Comparison of ENCODE assay signal across 26 cellular contexts in the genomic region with DNA sequence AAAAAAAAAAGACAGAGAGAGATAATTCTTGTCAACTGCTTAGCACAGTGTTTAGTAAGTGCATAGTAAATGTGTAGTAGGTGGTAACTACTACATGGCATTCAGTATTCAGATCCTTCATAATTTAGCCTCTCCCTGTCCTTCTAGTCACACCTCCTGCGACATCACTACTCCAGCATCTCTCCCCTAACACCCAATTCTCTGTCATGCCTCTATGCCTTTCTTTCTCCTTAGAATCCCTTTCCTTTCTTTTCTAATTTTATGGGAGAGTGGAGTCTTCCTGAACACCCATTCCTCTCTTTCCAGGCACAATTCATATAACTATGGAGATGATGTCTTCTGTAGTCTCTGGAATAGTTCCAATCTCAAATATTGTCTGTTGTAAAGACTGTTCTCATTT. TPM values are rescaled to one million over a fixed set of nuclear protein-coding genes. Genes with fewer than 3 reads are reported as not detected.
DNase-seq lines count a peak whose midpoint lies in the region; TF ChIP-seq lines count a peak whose summit lies in the region.
"Had no signal": no experiment of that assay in that cellular context is flagged by ENCODE, and none has a peak within 500 bp of the region (broad histone marks: within the 10 kb centered on the region; RNA-seq: fewer than 3 reads in every experiment).

No MANE protein-coding gene starts in this region.

- no peaks in the 10 kb centered on the region for H3K9me3 ChIP-seq in HEK293 (ENCODE audit: control insufficient read depth, insufficient read depth, low read depth, low read length)
- no peaks in the 10 kb centered on the region for H3K9me3 ChIP-seq in BE2C
- H3K9me3 ChIP-seq: upper lobe of left lung had no signal

- no peaks in the 10 kb centered on the region for H3K4me1 ChIP-seq in HEK293 (ENCODE audit: control insufficient read depth, insufficient read depth, low read length)
- H3K4me1 ChIP-seq in BE2C, result no peaks in the 10 kb centered on the region

- H3K27ac ChIP-seq in HEK293 (ENCODE audit: extremely low read depth, low read depth, low read length) (no peak overlapping the region), RWPE1 (peak overlapping the region; percentile 98)
- H3K27ac ChIP-seq: C4-2B, parathyroid adenoma had no signal

- DNase-seq in ACHN (peak; percentile 12), RWPE1 (ENCODE audit: low spot score) (no peak), mesothelial cell of epicardium (ENCODE audit: low spot score in 2 of 2, unreplicated experiment in 2 of 2) (no peak), pons (ENCODE audit: low spot score) (no peak), mucosa of gallbladder (ENCODE audit: low spot score) (no peak), posterior vena cava (ENCODE audit: low spot score) (no peak), BE2C (no peak)
- DNase-seq: activated CD4-positive, alpha-beta T cell treated with anti-CD3 and anti-CD28 coated beads for 48 hours; activated gamma-delta T cell; activated T-cell treated with anti-CD3 and anti-CD28 coated beads, Interleukin-2, amount 50 U/mL, for 1 hour; glutamatergic neuron; KBM-7; left ventricle myocardium superior; naive thymus-derived CD8-positive, alpha-beta T cell; NCI-H1436; NCI-H774; right cardiac atrium; stimulated activated CD4-positive, alpha-beta T cell treated with anti-CD3 and anti-CD28 coated beads, Interleukin-2, amount 100 ng/mL, for 24 hours; upper lobe of left lung had no signal

- H3K27ac Mint-ChIP-seq in mesothelial cell of epicardium, result peak overlapping the region; percentile 1
- H3K27ac Mint-ChIP-seq: naive thymus-derived CD8-positive, alpha-beta T cell had no signal

- CTCF ChIA-PET in HEK293 (lab: Yijun Ruan, JAX) (interaction anchor here (1.1 to 1.3 kb wide), 2 partner anchors 34 to 58 kb away, joined by 3 read pairs; no protein-coding TSS in a partner anchor), RWPE1 (lab: Yijun Ruan, JAX) (no interaction called here)

- no peaks in the 10 kb centered on the region for H3K9me3 Mint-ChIP-seq in mesothelial cell of epicardium
- H3K9me3 Mint-ChIP-seq: naive thymus-derived CD8-positive, alpha-beta T cell had no signal

- in situ Hi-C loops in ACHN (cut with HindIII; ENCODE audit: low pct_ligation_motif_present, low pct_unique_long_range_greater_than_20kb, low sequenced_read_pairs), result no loop called here

- intact Hi-C loops in posterior vena cava (cut with DNase I), result no loop called here

- H3K4me1 Mint-ChIP-seq in mesothelial cell of epicardium, result peaks cover 22% of the 10 kb centered on the region

- no peaks in the 10 kb centered on the region for H3K36me3 Mint-ChIP-seq in mesothelial cell of epicardium

- H3K4me3 Mint-ChIP-seq in mesothelial cell of epicardium, result no peak overlapping the region
- H3K4me3 Mint-ChIP-seq: naive thymus-derived CD8-positive, alpha-beta T cell had no signal

- H3K4me3 ChIP-seq in HEK293 (ENCODE audit: low read depth, low read length), result no peak overlapping the region
- H3K4me3 ChIP-seq in BE2C (ENCODE audit: low read depth, low read length), result no peak overlapping the region
- H3K4me3 ChIP-seq: upper lobe of left lung had no signal

- POLR2A ChIA-PET in HEK293 (lab: Yijun Ruan, JAX), result no interaction called here
- POLR2A ChIA-PET in RWPE1 (lab: Yijun Ruan, JAX; ENCODE audit: low non-redundant PET), result no interaction called here

- H3K36me3 ChIP-seq in HEK293 (ENCODE audit: control insufficient read depth in 2 of 2, insufficient read depth in 1 of 2, low read length in 2 of 2) (no peaks in the 10 kb centered on the region), BE2C (no peaks in the 10 kb centered on the region)
- H3K36me3 ChIP-seq: upper lobe of left lung had no signal

- TF ChIP-seq CTCF in HEK293 (tag by site-specific recombination; IDR thresholded peaks at IDR 0.05), result no peak
- TF ChIP-seq CTCF in RWPE1 (conservative IDR thresholded peaks at IDR 0.05; ENCODE audit: low read depth), result no peak
- TF ChIP-seq CTCF in mesothelial cell of epicardium (IDR thresholded peaks at IDR 0.05; ENCODE audit: unreplicated experiment), result no peak
- TF ChIP-seq CTCF in BE2C (IDR thresholded peaks at IDR 0.05; ENCODE audit: low read depth, low read length), result no peak

- peaks cover 4% of the 10 kb centered on the region for H3K27me3 Mint-ChIP-seq in mesothelial cell of epicardium (ENCODE audit: low read depth)

- no peaks in the 10 kb centered on the region for H3K27me3 ChIP-seq in BE2C
- H3K27me3 ChIP-seq: upper lobe of left lung had no signal

TF ChIP-seq in HEK293, 187 proteins besides CTCF, POLR2A, EP300 and RAD21 (continues in another document):
- no peak for TF ChIP-seq ZNF155 (tag by site-specific recombination; IDR thresholded peaks at IDR 0.05)
- TF ChIP-seq ZNF645 (tag by site-specific recombination; IDR thresholded peaks at IDR 0.05), result no peak
- TF ChIP-seq ZBTB6 (tag by site-specific recombination; IDR thresholded peaks at IDR 0.05), result peak; percentile 73
- TF ChIP-seq SCRT2 (tag by site-specific recombination; IDR thresholded peaks at IDR 0.05), result no peak

RNA-seq across cellular contexts. Expression of gene VPS72, which starts 3.9 kb away (rescaled TPM):
- 76.8 to 87.2 TPM (median 82.3 TPM) in 3 replicates for total RNA-seq in mesothelial cell of epicardium
- 43.8 TPM for total RNA-seq in mucosa of gallbladder
- 10 to 100 TPM; 28.4 to 38.5 TPM for total RNA-seq in posterior vena cava
- 122 TPM for polyA plus RNA-seq in BE2C (2012; ENCODE audit: insufficient read depth, insufficient read length, low read depth)

RNA-seq across cellular contexts. Expression of gene PIP5K1A, which starts 4.5 kb away (rescaled TPM):
- total RNA-seq in mesothelial cell of epicardium (122 to 130 TPM (median 124 TPM) in 3 replicates), mucosa of gallbladder (41.8 TPM), posterior vena cava (10 to 100 TPM; 39.1 to 41.9 TPM)
- 70.7 TPM for polyA plus RNA-seq in BE2C (2012; ENCODE audit: insufficient read depth, insufficient read length, low read depth)

RNA-seq across cellular contexts. Expression of gene TMOD4, which starts 18.1 kb away (rescaled TPM):
- 0.77 to 1.7 TPM (median 1.1 TPM) in 3 replicates for total RNA-seq in mesothelial cell of epicardium
- 0.78 TPM for total RNA-seq in mucosa of gallbladder
- total RNA-seq in posterior vena cava, result under 1 TPM in 1 of 2 donors, not detected in 1; 0.88 TPM
- polyA plus RNA-seq in BE2C (2012; ENCODE audit: insufficient read depth, insufficient read length, low read depth), result 3.1 TPM
- total RNA-seq: dermis microvascular lymphatic vessel endothelial cell, G401, HT-29, right cardiac atrium, Right ventricle myocardium inferior had no signal

RNA-seq across cellular contexts. Expression of gene SCNM1, which starts 27.9 kb away (rescaled TPM):
- total RNA-seq in mesothelial cell of epicardium (34.9 to 37.1 TPM (median 36.9 TPM) in 3 replicates), mucosa of gallbladder (36.4 TPM), posterior vena cava (10 to 100 TPM; 26.5 to 27.0 TPM)
- polyA plus RNA-seq in BE2C (2012; ENCODE audit: insufficient read depth, insufficient read length, low read depth), result 160 TPM

RNA-seq across cellular contexts. Expression of gene LYSMD1, which starts 28.2 kb away (rescaled TPM):
- 9.9 to 11.8 TPM (median 11.4 TPM) in 3 replicates for total RNA-seq in mesothelial cell of epicardium
- total RNA-seq in mucosa of gallbladder, result 11.5 TPM
- 1 to 10 TPM; 6.6 to 7.0 TPM for total RNA-seq in posterior vena cava
- 56.2 TPM for polyA plus RNA-seq in BE2C (2012; ENCODE audit: insufficient read depth, insufficient read length, low read depth)
